Comparison of ENCODE assay signal across 17 cellular contexts in genomic region chr16:69590590-69590989, GRCh38. TPM values are rescaled to one million over a fixed set of nuclear protein-coding genes. Genes with fewer than 3 reads are reported as not detected.
DNase-seq lines count a peak whose midpoint lies in the region; ATAC-seq and TF ChIP-seq lines count a peak whose summit lies in the region.
"Had no signal": no experiment of that assay in that cellular context is flagged by ENCODE, and none has a peak within 500 bp of the region (broad histone marks: within the 10 kb centered on the region; RNA-seq: fewer than 3 reads in every experiment).

No MANE protein-coding gene starts in this region.

- ATAC-seq in activated naive CD8-positive, alpha-beta T cell treated with anti-CD3 and anti-CD28 coated beads, Interleukin-2, amount 50 U/mL, for 24 hours: no peak
- ATAC-seq in WTC11: no peak
- ATAC-seq: CD8-positive, alpha-beta T cell had no signal

- H3K4ac ChIP-seq in H9 (ENCODE audit: low read depth, low read length): no peak overlapping the region

- no peaks in the 10 kb centered on the region for H4K20me1 ChIP-seq in H9 (ENCODE audit: control insufficient read depth, insufficient read depth, insufficient read length)

- no peak overlapping the region for H2BK5ac ChIP-seq in H9 (ENCODE audit: insufficient read length, low read length)

- no peak overlapping the region for H3T11ph ChIP-seq in H9 (ENCODE audit: low read length)

- H3K27ac Mint-ChIP-seq in activated naive CD8-positive, alpha-beta T cell treated with anti-CD3 and anti-CD28 coated beads, Interleukin-2, amount 50 U/mL, for 24 hours: peak overlapping the region; percentile 52
- H3K27ac Mint-ChIP-seq in activated naive CD8-positive, alpha-beta T cell treated with anti-CD3 and anti-CD28 coated beads for 36 hours: no peak overlapping the region
- H3K27ac Mint-ChIP-seq in H9: peak overlapping the region; percentile 32 to 67 (median 62); a peak in 4 of 7 replicates
- peak overlapping the region; percentile 56 for H3K27ac Mint-ChIP-seq in WTC11
- peak overlapping the region in 2 of 3 experiments; percentile 9 to 29 for H3K27ac Mint-ChIP-seq in nephron
- H3K27ac Mint-ChIP-seq: B cell; CD8-positive, alpha-beta T cell had no signal

- H2AFZ ChIP-seq in H9 (ENCODE audit: low read length): no peak overlapping the region
- H2AFZ ChIP-seq: GM23248 had no signal

- no peaks in the 10 kb centered on the region for H3K9me3 Mint-ChIP-seq in activated naive CD8-positive, alpha-beta T cell treated with anti-CD3 and anti-CD28 coated beads, Interleukin-2, amount 50 U/mL, for 24 hours
- no peaks in the 10 kb centered on the region for H3K9me3 Mint-ChIP-seq in activated naive CD8-positive, alpha-beta T cell treated with anti-CD3 and anti-CD28 coated beads for 36 hours
- H3K9me3 Mint-ChIP-seq in H9: no peaks in the 10 kb centered on the region
- H3K9me3 Mint-ChIP-seq in WTC11: no peaks in the 10 kb centered on the region
- no peaks in the 10 kb centered on the region for H3K9me3 Mint-ChIP-seq in nephron
- H3K9me3 Mint-ChIP-seq: CD8-positive, alpha-beta T cell had no signal

- H3K79me1 ChIP-seq in H9 (ENCODE audit: insufficient read depth, low read depth, low read length, poor library complexity, severe bottlenecking): no peaks in the 10 kb centered on the region

- no peaks in the 10 kb centered on the region for H3K9me3 ChIP-seq in H9 (ENCODE audit: control insufficient read depth, low read depth, low read length)

- DNase-seq in activated naive CD8-positive, alpha-beta T cell treated with anti-CD3 and anti-CD28 coated beads, Interleukin-2, amount 50 U/mL, for 24 hours: no peak
- no peak for DNase-seq in activated naive CD8-positive, alpha-beta T cell treated with anti-CD3 and anti-CD28 coated beads for 36 hours
- DNase-seq in H9 (no peak), WTC11 (ENCODE audit: low spot score) (no peak), NOMO-1 treated with dmso at 0.1 percent for 144 hours (lab: John Stamatoyannopoulos, UW; ENCODE audit: unreplicated experiment) (no peak), SIG-M5 (lab: John Stamatoyannopoulos, UW) (no peak)
- DNase-seq in activated T-cell treated with anti-CD3 and anti-CD28 coated beads, Interleukin-2, amount 50 U/mL, for 48 hours: no peak
- DNase-seq: CD8-positive, alpha-beta T cell; DMS 273 treated with DMSO at 0.1 percent for 48 hours; DMS53; DND-41; EL; GM23248; HCEC 1CT had no signal

- no peaks in the 10 kb centered on the region for H3K23me2 ChIP-seq in H9 (ENCODE audit: insufficient read length, low read depth, low read length, poor library complexity, severe bottlenecking)

- no peak overlapping the region for H3K9ac ChIP-seq in H9 (ENCODE audit: extremely low read depth, insufficient read length, low read length)
- H3K9ac ChIP-seq: BLaER1 treated with 17β-estradiol and CSF1 and Interleukin-3, amounts not matched to agents 10 nM and 100 nM; GM23248 had no signal

- WGBS in H9 (ENCODE audit: extremely low coverage, insufficient read length, low lambda C conversion rate): no CpG with 5 or more reads among the region's 3 CpGs

- no peak overlapping the region for H4K8ac ChIP-seq in H9 (replicated peaks; ENCODE audit: insufficient read length, low read depth, low read length)

- no peak overlapping the region for H3K4me2 ChIP-seq in H9 (ENCODE audit: insufficient read depth, insufficient read length, low read length)

- POLR2A ChIA-PET in WTC11 (lab: Charles Lee): no interaction called here

- TF ChIP-seq CTCF in H9 (conservative IDR thresholded peaks at IDR 0.05): no peak
- TF ChIP-seq CTCF in WTC11 (IDR thresholded peaks at IDR 0.05): no peak
- no peak for TF ChIP-seq CTCF in nephron (IDR thresholded peaks at IDR 0.05; ENCODE audit: unreplicated experiment in 3 of 3)

- CTCF ChIA-PET in WTC11 (lab: Charles Lee): no interaction called here

- peaks cover 40% of the 10 kb centered on the region for H3K36me3 Mint-ChIP-seq in activated naive CD8-positive, alpha-beta T cell treated with anti-CD3 and anti-CD28 coated beads, Interleukin-2, amount 50 U/mL, for 24 hours (ENCODE audit: low read depth)
- H3K36me3 Mint-ChIP-seq in activated naive CD8-positive, alpha-beta T cell treated with anti-CD3 and anti-CD28 coated beads for 36 hours: peaks cover 42% of the 10 kb centered on the region
- H3K36me3 Mint-ChIP-seq in H9 (ENCODE audit: insufficient read depth in 1 of 3, low read depth in 3 of 3): no peaks in the 10 kb centered on the region; a peak in 1 of 7 replicates
- H3K36me3 Mint-ChIP-seq in WTC11: no peaks in the 10 kb centered on the region
- H3K36me3 Mint-ChIP-seq in nephron (ENCODE audit: low read depth): peaks cover 15% of the 10 kb centered on the region

- H3K23ac ChIP-seq in H9 (ENCODE audit: insufficient read length, low read depth, low read length): no peak overlapping the region

- H3K27ac ChIP-seq in H9 (ENCODE audit: insufficient read length, low read depth, low read length): no peak overlapping the region
- H3K27ac ChIP-seq: GM23248 had no signal

- no peak overlapping the region for H2AK5ac ChIP-seq in H9 (ENCODE audit: insufficient read length, low read length)

- H2BK15ac ChIP-seq in H9 (ENCODE audit: low read depth, low read length): no peak overlapping the region

- H3K79me2 ChIP-seq in H9 (ENCODE audit: insufficient read depth, low read length): peaks cover 2% of the 10 kb centered on the region; the same call in 1 of the 2 replicates

- H3K27me3 Mint-ChIP-seq in activated naive CD8-positive, alpha-beta T cell treated with anti-CD3 and anti-CD28 coated beads, Interleukin-2, amount 50 U/mL, for 24 hours: no peaks in the 10 kb centered on the region
- no peaks in the 10 kb centered on the region for H3K27me3 Mint-ChIP-seq in activated naive CD8-positive, alpha-beta T cell treated with anti-CD3 and anti-CD28 coated beads for 36 hours
- H3K27me3 Mint-ChIP-seq in H9 (ENCODE audit: low read depth): no peaks in the 10 kb centered on the region
- H3K27me3 Mint-ChIP-seq in WTC11 (ENCODE audit: low read depth): no peaks in the 10 kb centered on the region
- H3K27me3 Mint-ChIP-seq in nephron (ENCODE audit: low read depth): no peaks in the 10 kb centered on the region
- H3K27me3 Mint-ChIP-seq: B cell had no signal

- no peak overlapping the region for H4K91ac ChIP-seq in H9 (ENCODE audit: insufficient read length, low read depth, low read length)

- H2BK120ac ChIP-seq in H9 (ENCODE audit: low read depth, low read length, poor library complexity, severe bottlenecking): no peak overlapping the region

- no peak overlapping the region for H3K4me3 Mint-ChIP-seq in activated naive CD8-positive, alpha-beta T cell treated with anti-CD3 and anti-CD28 coated beads, Interleukin-2, amount 50 U/mL, for 24 hours
- H3K4me3 Mint-ChIP-seq in activated naive CD8-positive, alpha-beta T cell treated with anti-CD3 and anti-CD28 coated beads for 36 hours: no peak overlapping the region
- H3K4me3 Mint-ChIP-seq in H9 (no peak overlapping the region), WTC11 (no peak overlapping the region), nephron (no peak overlapping the region)
- H3K4me3 Mint-ChIP-seq: B cell; CD8-positive, alpha-beta T cell had no signal

- no peaks in the 10 kb centered on the region for H3K4me1 ChIP-seq in H9 (ENCODE audit: insufficient read depth, low read length)

- peaks cover 55% of the 10 kb centered on the region for H3K4me1 Mint-ChIP-seq in activated naive CD8-positive, alpha-beta T cell treated with anti-CD3 and anti-CD28 coated beads, Interleukin-2, amount 50 U/mL, for 24 hours
- peaks cover 46% of the 10 kb centered on the region for H3K4me1 Mint-ChIP-seq in activated naive CD8-positive, alpha-beta T cell treated with anti-CD3 and anti-CD28 coated beads for 36 hours
- H3K4me1 Mint-ChIP-seq in H9: peaks cover 0 to 7% of the 10 kb centered on the region in 2 experiments; a peak in 2 of 4 replicates
- no peaks in the 10 kb centered on the region for H3K4me1 Mint-ChIP-seq in WTC11
- H3K4me1 Mint-ChIP-seq in nephron: peaks cover 9% of the 10 kb centered on the region

- H3K18ac ChIP-seq in H9 (ENCODE audit: insufficient read length, low read depth, low read length): no peak overlapping the region

- no peak overlapping the region for H2BK20ac ChIP-seq in H9 (ENCODE audit: low read depth, low read length, poor library complexity, severe bottlenecking)

- no peak overlapping the region for H2BK12ac ChIP-seq in H9 (ENCODE audit: insufficient read length, low read depth, low read length)

- H4K5ac ChIP-seq in H9 (ENCODE audit: insufficient read length, low read depth, low read length): no peak overlapping the region

- no peaks in the 10 kb centered on the region for H3K27me3 ChIP-seq in H9 (ENCODE audit: insufficient read depth, low read length)
- H3K27me3 ChIP-seq: BLaER1 treated with 17β-estradiol and CSF1 and Interleukin-3, amounts not matched to agents 10 nM and 100 nM had no signal

- H3K14ac ChIP-seq in H9 (ENCODE audit: insufficient read depth, low read length): no peak overlapping the region

- no peak overlapping the region for H3K56ac ChIP-seq in H9 (ENCODE audit: insufficient read length, low read depth, low read length)

TF ChIP-seq in WTC11, 78 proteins besides CTCF, POLR2A, EP300 and RAD21 (continues in another document):
- no peak for TF ChIP-seq NR1H2 (CRISPR knock-in tag; IDR thresholded peaks at IDR 0.05)
- no peak for TF ChIP-seq CBFB (CRISPR knock-in tag; IDR thresholded peaks at IDR 0.05; ENCODE audit: low read depth)

RNA-seq across cellular contexts. Expression of gene NFAT5, which starts 24.8 kb away (rescaled TPM):
- total RNA-seq in activated naive CD8-positive, alpha-beta T cell treated with anti-CD3 and anti-CD28 coated beads for 36 hours: 10 to 100 TPM; 26.1 to 26.3 TPM
- total RNA-seq in H9 (2021) (16.7 and 21.0 TPM in 2 replicates), WTC11 (2021) (23.2 to 23.7 TPM (median 23.5 TPM) in 3 replicates)
